1 cellular context compared by ENCODE assay signal in genomic region chr2:88182721-88183120, GRCh38.
TF ChIP-seq lines count a peak whose summit lies in the region.

No MANE protein-coding gene starts in this region.

TF ChIP-seq in K562, 482 proteins besides CTCF, POLR2A, EP300 and RAD21:
- TF ChIP-seq ATF3 (IDR thresholded peaks at IDR 0.05) (peak; percentile 40), ATF3 (CRISPR knock-in tag; conservative IDR thresholded peaks at IDR 0.05) (no peak), ATF7 (IDR thresholded peaks at IDR 0.05) (peak; percentile 27; the same call in 1 of the 2 replicates), CREBBP (IDR thresholded peaks at IDR 0.05; ENCODE audit: low read depth, low read length) (no peak)
